In genomic region chr4:78091534-78091933, GRCh38 we compare ENCODE assay signal across 29 cellular contexts. TPM values are rescaled to one million over a fixed set of nuclear protein-coding genes. Genes with fewer than 3 reads are reported as not detected.
"Had no signal": no experiment of that assay in that cellular context is flagged by ENCODE, and none has a peak within 500 bp of the region (broad histone marks: within the 10 kb centered on the region; RNA-seq: fewer than 3 reads in every experiment).

No MANE protein-coding gene starts in this region.

- ATAC-seq: natural killer cell; right lobe of liver; stimulated activated naive B cell treated with anti-CD40 and anti-IgM and Interleukin-4, amounts not matched to agents 10 μg/mL and 1 μg/mL and 100 μg/mL, for 72 hours; stimulated activated naive CD8-positive, alpha-beta T cell treated with anti-CD3 and anti-CD28 coated beads, Interleukin-15, Interleukin-2, amounts not matched to agents 100 U/mL and 50 U/mL, for 24 hours had no signal

- H3K4me1 Mint-ChIP-seq: immature natural killer cell; mesothelial cell of epicardium; naive B cell; natural killer cell; stimulated activated naive B cell treated with anti-CD40 and anti-IgM and Interleukin-4, amounts not matched to agents 10 μg/mL and 1 μg/mL and 100 μg/mL, for 72 hours had no signal

- H3K4me3 Mint-ChIP-seq: immature natural killer cell; mesothelial cell of epicardium; naive B cell; natural killer cell; nephron progenitor cell; neural progenitor cell; stimulated activated naive B cell treated with anti-CD40 and anti-IgM and Interleukin-4, amounts not matched to agents 10 μg/mL and 1 μg/mL and 100 μg/mL, for 72 hours had no signal

- H3K27ac ChIP-seq: left ventricle myocardium inferior, neutrophil, parathyroid adenoma, right atrium auricular region, right lobe of liver, skin epidermis, stomach, testis, thyroid gland, transverse colon, upper lobe of left lung, vagina had no signal

- H3K9ac ChIP-seq: neural progenitor cell, parathyroid adenoma had no signal

- H3K4me3 ChIP-seq: left ventricle myocardium inferior, lung, neural progenitor cell, right atrium auricular region, right lobe of liver, skin epidermis, stomach, testis, thyroid gland, transverse colon, upper lobe of left lung, vagina had no signal

- H3K9me3 ChIP-seq: left ventricle myocardium inferior, neutrophil, right atrium auricular region, right lobe of liver, testis, thyroid gland, transverse colon, upper lobe of left lung, vagina had no signal

- FAIRE-seq: islet of Langerhans had no signal

- H3K27me3 ChIP-seq: neural progenitor cell, neutrophil, right atrium auricular region, right lobe of liver, stomach, testis, thyroid gland, transverse colon, upper lobe of left lung, vagina had no signal

- H3K79me2 ChIP-seq: parathyroid adenoma had no signal

- H3K9me3 Mint-ChIP-seq: immature natural killer cell, natural killer cell had no signal

- H2AFZ ChIP-seq: parathyroid adenoma had no signal

- DNase-seq: hypothalamus; immature natural killer cell; left ventricle myocardium inferior; mesendoderm; naive B cell; natural killer cell; nephron progenitor cell; occipital lobe; right lobe of liver; stimulated activated CD4-positive, alpha-beta T cell treated with anti-CD3 and anti-CD28 coated beads, Interleukin-12 subunit alpha, Interleukin-12 subunit beta, amount 100 ng/mL, for 4 hours; stimulated activated CD4-positive, alpha-beta T cell treated with anti-CD3 and anti-CD28 coated beads, Interleukin-15, amount 100 ng/mL, for 24 hours; stimulated activated CD4-positive, alpha-beta T cell treated with anti-CD3 and anti-CD28 coated beads, Interleukin-2, amount 100 ng/mL, for 24 hours; stimulated activated CD4-positive, alpha-beta T cell treated with anti-CD3 and anti-CD28 coated beads, Interleukin-4, amount 100 ng/mL, for 1 hour; stimulated activated naive B cell treated with anti-CD40 and anti-IgM and Interleukin-4, amounts not matched to agents 10 μg/mL and 1 μg/mL and 100 μg/mL, for 72 hours; stimulated activated naive CD8-positive, alpha-beta T cell treated with anti-CD3 and anti-CD28 coated beads, Interleukin-15, Interleukin-2, amounts not matched to agents 100 U/mL and 50 U/mL, for 24 hours; stomach; testis; thyroid gland; transverse colon; upper lobe of left lung had no signal

- H3K36me3 ChIP-seq: left ventricle myocardium inferior, neural progenitor cell, neutrophil, right atrium auricular region, right lobe of liver, stomach, thyroid gland, transverse colon, upper lobe of left lung, vagina had no signal

- H3K4me1 ChIP-seq: left ventricle myocardium inferior, parathyroid adenoma, right atrium auricular region, right lobe of liver, stomach, testis, thyroid gland, transverse colon, upper lobe of left lung, vagina had no signal

- H3K36me3 Mint-ChIP-seq: immature natural killer cell; naive B cell; natural killer cell; stimulated activated naive B cell treated with anti-CD40 and anti-IgM and Interleukin-4, amounts not matched to agents 10 μg/mL and 1 μg/mL and 100 μg/mL, for 72 hours had no signal

- H3K27ac Mint-ChIP-seq: immature natural killer cell; mesothelial cell of epicardium; natural killer cell; nephron progenitor cell; neural progenitor cell; stimulated activated naive B cell treated with anti-CD40 and anti-IgM and Interleukin-4, amounts not matched to agents 10 μg/mL and 1 μg/mL and 100 μg/mL, for 72 hours had no signal

RNA-seq across cellular contexts. Expression of gene FRAS1, which starts 34.4 kb away (rescaled TPM):
- polyA plus RNA-seq: immature natural killer cell had no signal
